ENCODE assay signal across 23 cellular contexts in the genomic region with DNA sequence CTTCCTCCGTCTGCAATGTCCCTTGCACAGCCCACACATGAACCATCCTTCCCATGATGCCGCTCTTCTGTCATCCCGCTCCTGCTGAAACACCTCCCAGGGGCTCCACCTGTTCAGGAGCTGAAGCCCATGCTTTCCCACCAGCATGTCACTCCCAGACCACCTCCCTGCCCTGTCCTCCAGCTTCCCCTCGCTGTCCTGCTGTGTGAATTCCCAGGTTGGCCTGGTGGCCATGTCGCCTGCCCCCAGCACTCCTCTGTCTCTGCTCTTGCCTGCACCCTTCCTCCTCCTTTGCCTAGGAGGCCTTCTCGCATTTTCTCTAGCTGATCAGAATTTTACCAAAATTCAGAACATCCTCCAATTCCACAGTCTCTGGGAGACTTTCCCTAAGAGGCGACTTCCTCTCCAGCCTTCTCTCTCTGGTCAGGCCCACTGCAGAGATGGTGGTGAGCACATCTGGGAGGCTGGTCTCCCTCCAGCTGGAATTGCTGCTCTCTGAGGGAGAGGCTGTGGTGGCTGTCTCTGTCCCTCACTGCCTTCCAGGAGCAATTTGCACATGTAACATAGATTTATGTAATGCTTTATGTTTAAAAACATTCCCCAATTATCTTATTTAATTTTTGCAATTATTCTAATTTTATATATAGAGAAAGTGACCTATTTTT. TPM values are rescaled to one million over a fixed set of nuclear protein-coding genes. Genes with fewer than 3 reads are reported as not detected.
"Had no signal": no experiment of that assay in that cellular context is flagged by ENCODE, and none has a peak within 500 bp of the region (broad histone marks: within the 10 kb centered on the region; RNA-seq: fewer than 3 reads in every experiment).

No MANE protein-coding gene starts in this region.

- ATAC-seq: K562, SK-N-SH treated with all-trans-retinoic acid at 6 μM for 48 hours had no signal

- DNase-seq: Kasumi-1, MM.1S, NCI-H1092 treated with DMSO at 0.1 percent for 48 hours, NCI-H1436, NCI-H187, NCI-H2029, NCI-H2081 treated with DMSO at 0.1 percent for 48 hours, NCI-H2171, NCI-H226, NCI-H446, NCI-H510A, NCI-H524 treated with DMSO at 0.1 percent for 48 hours, NCI-H69, NCI-H774, SHP77 treated with DMSO at 0.1 percent for 48 hours, SJCRH30 had no signal

- H3K4me3 ChIP-seq: K562, SJCRH30 had no signal

- H3K4me3 Mint-ChIP-seq: IgD-negative memory B cell had no signal

- H3K9ac ChIP-seq: KMS-11 had no signal

- H3K36me3 ChIP-seq: SJCRH30 had no signal

- H3K27ac Mint-ChIP-seq: IgD-negative memory B cell had no signal

- H3K4me2 ChIP-seq: KMS-11 had no signal

- FAIRE-seq: K562 had no signal

- H3K4me1 ChIP-seq: SJCRH30 had no signal

- H3K4me1 Mint-ChIP-seq: IgD-negative memory B cell had no signal

- H3K27ac ChIP-seq: KMS-11, RWPE1, SJCRH30 had no signal

RNA-seq across cellular contexts. Expression of a gene that starts 8.9 kb away (rescaled TPM):
- total RNA-seq: HT1080, K562, M059J, SJCRH30 had no signal
- polyA plus RNA-seq: IgD-negative memory B cell, K562 had no signal

RNA-seq across cellular contexts. Expression of a gene that starts 35.4 kb away (rescaled TPM):
- polyA plus RNA-seq: IgD-negative memory B cell had no signal
